Comparison of ENCODE assay signal across 27 cellular contexts in genomic region chr18:69747388-69747787, GRCh38.
"Had no signal": no experiment of that assay in that cellular context is flagged by ENCODE, and none has a peak within 500 bp of the region (broad histone marks: within the 10 kb centered on the region; RNA-seq: fewer than 3 reads in every experiment).

No MANE protein-coding gene starts in this region.

- H3K4me3 ChIP-seq: stomach, suprapubic skin, testis, thoracic aorta, thyroid gland, tibial artery, tibial nerve, transverse colon, upper lobe of left lung, upper lobe of right lung, uterus, vagina had no signal

- H3K9me3 ChIP-seq: suprapubic skin, testis, thoracic aorta, thyroid gland, tibial artery, tibial nerve, transverse colon, upper lobe of left lung, upper lobe of right lung, uterus, vagina had no signal

- H3K36me3 ChIP-seq: stomach, suprapubic skin, thoracic aorta, thyroid gland, tibial artery, tibial nerve, transverse colon, upper lobe of left lung, upper lobe of right lung, uterus, vagina had no signal

- DNase-seq: stimulated activated CD4-positive, alpha-beta T cell treated with anti-CD3 and anti-CD28 coated beads, Interleukin-2, amount 100 ng/mL, for 48 hours; stimulated activated CD4-positive, alpha-beta T cell treated with anti-CD3 and anti-CD28 coated beads, Interleukin-4, amount 100 ng/mL, for 1 hour; stimulated activated CD4-positive, alpha-beta T cell treated with anti-CD3 and anti-CD28 coated beads, Interleukin-4, amount 100 ng/mL, for 24 hours; stimulated activated CD4-positive, alpha-beta T cell treated with anti-CD3 and anti-CD28 coated beads, Interleukin-4, amount 100 ng/mL, for 4 hours; stimulated activated CD8-positive, alpha-beta memory T cell treated with anti-CD3 and anti-CD28 coated beads, Interleukin-4, amount 100 ng/mL, for 48 hours; stimulated activated naive B cell treated with anti-CD40 and anti-IgM and Interleukin-4, amounts not matched to agents 10 μg/mL and 1 μg/mL and 100 μg/mL, for 72 hours; stimulated activated naive CD4-positive, alpha-beta T cell; stimulated activated naive CD4-positive, alpha-beta T cell treated with Interleukin-2 at 50 U/mL for 16 hours; stimulated activated naive CD8-positive, alpha-beta T cell treated with anti-CD3 and anti-CD28 coated beads, Interleukin-15, amount 100 ng/mL, for 72 hours; stimulated activated naive CD8-positive, alpha-beta T cell treated with anti-CD3 and anti-CD28 coated beads, Interleukin-15, Interleukin-2, amounts not matched to agents 100 U/mL and 50 U/mL, for 24 hours; stomach; substantia nigra; testis; thyroid gland; tibial artery; transverse colon; trophoblast cell; upper lobe of left lung; upper lobe of right lung; uterus had no signal

- H3K27me3 ChIP-seq: stomach, suprapubic skin, testis, thyroid gland, tibial artery, tibial nerve, transverse colon, upper lobe of left lung, upper lobe of right lung, uterus, vagina had no signal

- H3K27ac ChIP-seq: stomach, suprapubic skin, testis, thoracic aorta, thyroid gland, tibial artery, tibial nerve, transverse colon, upper lobe of left lung, upper lobe of right lung, uterus, vagina had no signal

- H3K4me1 ChIP-seq: stomach, suprapubic skin, testis, thyroid gland, tibial artery, transverse colon, upper lobe of left lung, upper lobe of right lung, uterus, vagina had no signal

- FAIRE-seq: urothelium cell line had no signal

- ATAC-seq: stimulated activated effector memory CD8-positive, alpha-beta T cell treated with anti-CD3 and anti-CD28 coated beads, Interleukin-12 subunit alpha, Interleukin-12 subunit beta, amount 100 ng/mL, for 72 hours; stimulated activated memory B cell treated with anti-CD40 and anti-IgM and Interleukin-4, amounts not matched to agents 10 μg/mL and 1 μg/mL and 100 μg/mL, for 72 hours; stimulated activated naive B cell treated with anti-CD40 and anti-IgM and Interleukin-4, amounts not matched to agents 10 μg/mL and 1 μg/mL and 100 μg/mL, for 72 hours; stimulated activated naive CD8-positive, alpha-beta T cell treated with anti-CD3 and anti-CD28 coated beads, Interleukin-15, amount 100 ng/mL, for 72 hours; stimulated activated naive CD8-positive, alpha-beta T cell treated with anti-CD3 and anti-CD28 coated beads, Interleukin-15, Interleukin-2, amounts not matched to agents 100 U/mL and 50 U/mL, for 24 hours; upper lobe of right lung had no signal
